23 cellular contexts compared by ENCODE assay signal in the genomic region with DNA sequence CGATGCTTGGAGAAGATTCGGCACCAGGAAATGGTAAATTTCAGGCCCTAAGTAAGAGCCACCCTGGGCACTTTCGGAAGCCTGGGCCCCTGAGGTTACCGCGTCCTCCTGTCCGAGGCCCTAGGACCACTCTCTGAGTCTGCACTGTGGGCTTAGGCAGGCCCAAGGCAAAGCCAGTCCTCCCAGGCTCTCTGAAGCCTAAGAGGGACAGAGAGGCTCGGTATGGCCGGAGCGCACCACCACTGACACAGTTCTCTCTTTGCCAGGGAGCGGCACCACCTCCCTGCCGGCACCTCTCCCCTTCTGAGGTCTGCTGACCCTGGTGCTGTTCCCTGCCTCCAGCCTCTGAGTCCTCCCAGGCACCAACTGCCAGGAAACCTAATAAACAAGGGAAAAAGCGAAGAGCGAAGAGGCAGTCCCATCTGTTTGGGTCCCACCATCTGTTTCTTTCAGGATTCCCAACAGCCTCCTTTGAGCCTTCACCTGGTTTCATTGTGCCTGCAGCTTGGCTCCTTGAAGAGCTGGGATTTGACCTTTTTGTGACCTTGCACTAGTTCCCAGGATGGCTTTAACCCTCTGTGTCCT. TPM values are rescaled to one million over a fixed set of nuclear protein-coding genes. Genes with fewer than 3 reads are reported as not detected.
"Had no signal": no experiment of that assay in that cellular context is flagged by ENCODE, and none has a peak within 500 bp of the region (broad histone marks: within the 10 kb centered on the region; RNA-seq: fewer than 3 reads in every experiment).

No MANE protein-coding gene starts in this region.

- H3K27me3 ChIP-seq: cardiac muscle cell had no signal

- DNase-seq: activated CD4-positive, alpha-beta memory T cell treated with anti-CD3 and anti-CD28 coated beads, Interleukin-2, amount 10 ng/mL, durations not matched to agents 7 days and 5 days; activated CD4-positive, alpha-beta T cell treated with anti-CD3 and anti-CD28 coated beads for 48 hours; activated CD4-positive, CD25-positive, alpha-beta regulatory T cell; activated CD8-positive, alpha-beta memory T cell treated with anti-CD3 and anti-CD28 coated beads, Interleukin-2, amount 10 ng/mL, durations not matched to agents 7 days and 5 days; activated naive CD4-positive, alpha-beta T cell treated with Interleukin-2 at 50 U/mL for 16 hours; activated naive CD8-positive, alpha-beta T cell treated with anti-CD3 and anti-CD28 coated beads, Interleukin-2, amount 10 ng/mL, durations not matched to agents 7 days and 5 days; amygdala; endodermal cell; foreskin fibroblast; hippocampal formation; islet precursor cell; left colon; lower lobe of right lung; stimulated activated CD4-positive, alpha-beta T cell treated with anti-CD3 and anti-CD28 coated beads, Interleukin-2, amount 100 ng/mL, for 24 hours; trophoblast cell had no signal

- ATAC-seq: activated CD8-positive, alpha-beta memory T cell treated with anti-CD3 and anti-CD28 coated beads, Interleukin-2, amount 10 ng/mL, durations not matched to agents 7 days and 5 days; left colon; lower lobe of right lung; naive thymus-derived CD8-positive, alpha-beta T cell had no signal

- H3K4me1 Mint-ChIP-seq: activated CD8-positive, alpha-beta memory T cell treated with anti-CD3 and anti-CD28 coated beads, Interleukin-2, amount 10 ng/mL, durations not matched to agents 7 days and 5 days had no signal

- FAIRE-seq: colon had no signal

- H3K4me1 ChIP-seq: lower lobe of right lung had no signal

- H3K4me3 Mint-ChIP-seq: activated CD4-positive, alpha-beta memory T cell treated with anti-CD3 and anti-CD28 coated beads, Interleukin-2, amount 10 ng/mL, durations not matched to agents 7 days and 5 days; activated CD8-positive, alpha-beta memory T cell treated with anti-CD3 and anti-CD28 coated beads, Interleukin-2, amount 10 ng/mL, durations not matched to agents 7 days and 5 days; activated naive CD8-positive, alpha-beta T cell treated with anti-CD3 and anti-CD28 coated beads, Interleukin-2, amount 10 ng/mL, durations not matched to agents 7 days and 5 days; endodermal cell; naive thymus-derived CD8-positive, alpha-beta T cell; stimulated activated naive CD8-positive, alpha-beta T cell treated with anti-CD3 and anti-CD28 coated beads, Interleukin-15, Interleukin-2, amounts not matched to agents 100 ng/mL and 50 ng/mL, for 24 hours had no signal

- H3K27ac ChIP-seq: cardiac muscle cell, epithelial cell of prostate, lower lobe of right lung had no signal

- H3K27ac Mint-ChIP-seq: activated CD4-positive, alpha-beta memory T cell treated with anti-CD3 and anti-CD28 coated beads, Interleukin-2, amount 10 ng/mL, durations not matched to agents 7 days and 5 days; activated CD8-positive, alpha-beta memory T cell treated with anti-CD3 and anti-CD28 coated beads, Interleukin-2, amount 10 ng/mL, durations not matched to agents 7 days and 5 days; activated naive CD8-positive, alpha-beta T cell treated with anti-CD3 and anti-CD28 coated beads, Interleukin-2, amount 10 ng/mL, durations not matched to agents 7 days and 5 days; endodermal cell; naive thymus-derived CD8-positive, alpha-beta T cell; stimulated activated naive CD8-positive, alpha-beta T cell treated with anti-CD3 and anti-CD28 coated beads, Interleukin-15, Interleukin-2, amounts not matched to agents 100 ng/mL and 50 ng/mL, for 24 hours had no signal

- H3K36me3 ChIP-seq: cardiac muscle cell, lower lobe of right lung had no signal

- H3K9me3 ChIP-seq: lower lobe of right lung had no signal

- H3K36me3 Mint-ChIP-seq: activated CD8-positive, alpha-beta memory T cell treated with anti-CD3 and anti-CD28 coated beads, Interleukin-2, amount 10 ng/mL, durations not matched to agents 7 days and 5 days; activated naive CD8-positive, alpha-beta T cell treated with anti-CD3 and anti-CD28 coated beads, Interleukin-2, amount 10 ng/mL, durations not matched to agents 7 days and 5 days had no signal

- H3K4me3 ChIP-seq: cardiac muscle cell, dorsolateral prefrontal cortex, lower lobe of right lung had no signal

RNA-seq across cellular contexts. Expression of gene VWA5B1, which starts 57.7 kb away (rescaled TPM):
- total RNA-seq: activated CD4-positive, alpha-beta memory T cell treated with anti-CD3 and anti-CD28 coated beads, Interleukin-2, amount 10 ng/mL, durations not matched to agents 7 days and 5 days; activated CD8-positive, alpha-beta memory T cell treated with anti-CD3 and anti-CD28 coated beads, Interleukin-2, amount 10 ng/mL, durations not matched to agents 7 days and 5 days; activated naive CD8-positive, alpha-beta T cell treated with anti-CD3 and anti-CD28 coated beads, Interleukin-2, amount 10 ng/mL, durations not matched to agents 7 days and 5 days; glomerular endothelial cell; mesenteric fat pad; naive thymus-derived CD8-positive, alpha-beta T cell had no signal
